8 cellular contexts compared by ENCODE assay signal in genomic region chr17:81685108-81685507, GRCh38. TPM values are rescaled to one million over a fixed set of nuclear protein-coding genes. Genes with fewer than 3 reads are reported as not detected.
A peak's percentile ranks its signal among the peaks of the same experiment; 100 is the strongest.
DNase-seq lines count a peak whose midpoint lies in the region; ATAC-seq and TF ChIP-seq lines count a peak whose summit lies in the region.

No MANE protein-coding gene starts in this region.

- H3K9ac ChIP-seq in HUES6 (ENCODE audit: low read length) (peak overlapping the region; percentile 77), iPS-18a (ENCODE audit: low read length) (peak overlapping the region; percentile 77)

- H3K4me3 ChIP-seq in AG10803 (ENCODE audit: low read length) (peak overlapping the region; percentile 72), HUES6 (ENCODE audit: low read depth, low read length) (peak overlapping the region; percentile 75), iPS-18a (ENCODE audit: low read length) (peak overlapping the region; percentile 91)

- peaks cover 4 to 14% of the 10 kb centered on the region in 2 donors for H3K36me3 Mint-ChIP-seq in activated T-cell treated with anti-CD3 and anti-CD28 coated beads, Interleukin-2, amount 50 U/mL, for 72 hours (ENCODE audit: insufficient read depth in 2 of 2)

- peaks cover 35% of the 10 kb centered on the region for H3K4me1 Mint-ChIP-seq in activated T-cell treated with anti-CD3 and anti-CD28 coated beads, Interleukin-2, amount 50 U/mL, for 72 hours (ENCODE audit: low read depth)

- no peaks in the 10 kb centered on the region for H3K9me3 ChIP-seq in HUES6 (ENCODE audit: control insufficient read depth, insufficient read depth, low read depth, low read length)
- no peaks in the 10 kb centered on the region for H3K9me3 ChIP-seq in iPS-18a (ENCODE audit: control insufficient read depth, low read depth, low read length)

- peaks cover 59% of the 10 kb centered on the region for H3K36me3 ChIP-seq in HUES6 (ENCODE audit: control insufficient read depth, insufficient read depth, low read length)
- peaks cover 27% of the 10 kb centered on the region for H3K36me3 ChIP-seq in iPS-18a (ENCODE audit: control insufficient read depth, low read depth, low read length)

- H3K4me1 ChIP-seq in HUES6 (ENCODE audit: control insufficient read depth, insufficient read depth, low read length), result peaks cover 14% of the 10 kb centered on the region
- peaks cover 9% of the 10 kb centered on the region for H3K4me1 ChIP-seq in iPS-18a (ENCODE audit: control insufficient read depth, low read depth, low read length)

- DNase-seq in AG10803 (ENCODE audit: low read depth) (peak; percentile 58), 8988T (no peak), NCI-H1092 (lab: John Stamatoyannopoulos, UW) (no peak)
- DNase-seq in activated T-cell treated with anti-CD3 and anti-CD28 coated beads, Interleukin-2, amount 50 U/mL, for 72 hours, result peak; percentile 35 to 66
- DNase-seq in stimulated activated CD4-positive, alpha-beta T cell treated with anti-CD3 and anti-CD28 coated beads, TNF-alpha, amount 100 ng/mL, for 48 hours (ENCODE audit: low read depth in 3 of 3), result peak in 2 of 3 donors; percentile 49 to 52

- peak overlapping the region; percentile 88 for H3K27ac Mint-ChIP-seq in activated T-cell treated with anti-CD3 and anti-CD28 coated beads, Interleukin-2, amount 50 U/mL, for 72 hours

- no peaks in the 10 kb centered on the region for H3K27me3 Mint-ChIP-seq in activated T-cell treated with anti-CD3 and anti-CD28 coated beads, Interleukin-2, amount 50 U/mL, for 72 hours (ENCODE audit: low read depth)

- peak overlapping the region; percentile 87 to 95 for H3K4me3 Mint-ChIP-seq in activated T-cell treated with anti-CD3 and anti-CD28 coated beads, Interleukin-2, amount 50 U/mL, for 72 hours

- H3K27me3 ChIP-seq in HUES6 (ENCODE audit: control insufficient read depth, insufficient read depth, low read length) (no peaks in the 10 kb centered on the region), iPS-18a (ENCODE audit: control insufficient read depth, insufficient read depth, low read length) (no peaks in the 10 kb centered on the region)

- TF ChIP-seq CTCF in AG10803 (conservative IDR thresholded peaks at IDR 0.05; ENCODE audit: low read length), result no peak

- no peak overlapping the region for H3K27ac ChIP-seq in HUES6 (ENCODE audit: low read depth, low read length)
- H3K27ac ChIP-seq in iPS-18a (ENCODE audit: low read length), result no peak overlapping the region

- H3K9me3 Mint-ChIP-seq in activated T-cell treated with anti-CD3 and anti-CD28 coated beads, Interleukin-2, amount 50 U/mL, for 72 hours, result no peaks in the 10 kb centered on the region

- ATAC-seq in activated T-cell treated with anti-CD3 and anti-CD28 coated beads, Interleukin-2, amount 50 U/mL, for 72 hours (replicated peaks in 1 of 2), result peak; percentile 12 to 14
- no peak for ATAC-seq in GM18907 (IDR thresholded peaks at IDR 0.05; ENCODE audit: unreplicated experiment)

RNA-seq across cellular contexts. Expression of gene HGS, which starts 1.3 kb away (rescaled TPM):
- 10 to 100 TPM; 95.5 to 96.0 TPM for total RNA-seq in activated T-cell treated with anti-CD3 and anti-CD28 coated beads, Interleukin-2, amount 50 U/mL, for 72 hours

RNA-seq across cellular contexts. Expression of gene ARL16, which starts 1.5 kb away (rescaled TPM):
- 10 to 100 TPM; 33.0 to 45.3 TPM for total RNA-seq in activated T-cell treated with anti-CD3 and anti-CD28 coated beads, Interleukin-2, amount 50 U/mL, for 72 hours

RNA-seq across cellular contexts. Expression of gene MRPL12, which starts 18.1 kb away (rescaled TPM):
- 10 to 100 TPM; 49.1 to 64.7 TPM for total RNA-seq in activated T-cell treated with anti-CD3 and anti-CD28 coated beads, Interleukin-2, amount 50 U/mL, for 72 hours

RNA-seq across cellular contexts. Expression of gene CCDC137, which starts 18.6 kb away (rescaled TPM):
- 10 to 100 TPM; 26.1 to 46.5 TPM for total RNA-seq in activated T-cell treated with anti-CD3 and anti-CD28 coated beads, Interleukin-2, amount 50 U/mL, for 72 hours

RNA-seq across cellular contexts. Expression of gene OXLD1, which starts 18.7 kb away (rescaled TPM):
- 10 to 100 TPM; 49.1 to 58.8 TPM for total RNA-seq in activated T-cell treated with anti-CD3 and anti-CD28 coated beads, Interleukin-2, amount 50 U/mL, for 72 hours

Comparison
In these comparisons a context has a peak if more than half of its experiments do, and no peak if none do; other contexts are left out.
1. DNase-seq: peak in AG10803 (single experiment), activated T-cell treated with anti-CD3 and anti-CD28 coated beads, Interleukin-2, amount 50 U/mL, for 72 hours (2 of 2) and stimulated activated CD4-positive, alpha-beta T cell treated with anti-CD3 and anti-CD28 coated beads, TNF-alpha, amount 100 ng/mL, for 48 hours (2 of 3); none in 8988T (single experiment) and NCI-H1092 (single experiment).
2. Peak in every context shown above with its lines, with median percentiles within 50 percentile points of each other: H3K4me3 ChIP-seq.